Comparison of ENCODE assay signal across 8 cellular contexts in the genomic region with DNA sequence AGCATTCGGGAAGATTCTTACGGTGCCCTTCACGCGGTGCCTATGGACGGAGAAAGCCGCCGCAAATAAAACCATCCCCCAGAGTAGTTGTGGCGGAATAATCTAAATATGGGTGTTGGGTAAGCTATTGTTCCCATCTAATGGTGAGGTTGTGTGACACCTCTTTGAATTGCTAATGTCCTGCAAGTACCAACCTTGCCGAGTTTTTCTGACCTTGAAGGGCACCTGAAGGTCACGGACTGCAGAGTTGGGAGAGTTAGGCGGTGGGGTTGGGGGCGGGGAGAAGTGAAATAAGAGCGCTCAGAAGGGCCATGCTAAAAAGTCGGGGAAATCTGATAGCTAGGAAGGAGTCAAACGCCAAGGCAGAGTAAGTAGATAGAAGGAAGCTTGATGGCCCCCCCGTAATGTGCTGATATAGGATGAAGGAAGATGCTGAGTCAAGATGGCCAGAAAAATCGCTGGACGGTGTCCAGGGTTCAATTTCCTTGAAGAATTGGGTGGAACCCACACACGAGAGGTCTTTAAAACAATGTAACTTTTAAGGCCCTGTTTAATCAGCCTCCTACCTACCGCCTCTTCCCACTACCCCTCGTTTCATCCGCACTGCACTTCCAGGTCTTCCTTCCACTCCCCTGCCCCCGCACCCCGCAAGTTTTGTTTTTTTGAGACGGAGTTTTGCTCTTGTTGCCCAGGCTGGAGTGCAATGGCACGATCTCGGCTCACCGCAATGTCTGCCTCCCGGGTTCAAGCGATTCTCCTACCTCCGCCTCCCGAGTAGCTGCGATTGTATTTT. TPM values are rescaled to one million over a fixed set of nuclear protein-coding genes. Genes with fewer than 3 reads are reported as not detected.
DNase-seq lines count a peak whose midpoint lies in the region; ATAC-seq, FAIRE-seq and TF ChIP-seq lines count a peak whose summit lies in the region.

No MANE protein-coding gene starts in this region.

- H3K27ac ChIP-seq in HUES6 (ENCODE audit: low read depth, low read length) = peak overlapping the region; percentile 95

- H3K27ac Mint-ChIP-seq in activated CD8-positive, alpha-beta T cell treated with anti-CD3 and anti-CD28 coated beads, Interleukin-2, amount 10 ng/mL, durations not matched to agents 7 days and 5 days = peak overlapping the region; percentile 82

- no peak for TF ChIP-seq CTCF in fibroblast of villous mesenchyme (IDR thresholded peaks at IDR 0.05; ENCODE audit: insufficient read depth, low read depth, low read length)
- TF ChIP-seq CTCF in omental fat pad (IDR thresholded peaks at IDR 0.05) = no peak

- peaks cover 29% of the 10 kb centered on the region for H3K4me1 ChIP-seq in HUES6 (ENCODE audit: control insufficient read depth, insufficient read depth, low read length)

- peak; percentile 6 for ATAC-seq in activated CD8-positive, alpha-beta T cell treated with anti-CD3 and anti-CD28 coated beads, Interleukin-2, amount 10 ng/mL, durations not matched to agents 7 days and 5 days
- ATAC-seq in omental fat pad (ENCODE audit: low FRiP score) = peak; percentile 18
- ATAC-seq in HG03175 (IDR thresholded peaks at IDR 0.05; ENCODE audit: unreplicated experiment) = no peak

- CTCF ChIA-PET in activated CD8-positive, alpha-beta T cell treated with anti-CD3 and anti-CD28 coated beads, Interleukin-2, amount 10 ng/mL, durations not matched to agents 7 days and 5 days (lab: Charles Lee) = no interaction called here

- peak overlapping the region; percentile 97 for H3K9ac ChIP-seq in HUES6 (ENCODE audit: low read length)

- H3K27me3 Mint-ChIP-seq in activated CD8-positive, alpha-beta T cell treated with anti-CD3 and anti-CD28 coated beads, Interleukin-2, amount 10 ng/mL, durations not matched to agents 7 days and 5 days (ENCODE audit: low read depth) = no peaks in the 10 kb centered on the region

- POLR2A ChIA-PET in activated CD8-positive, alpha-beta T cell treated with anti-CD3 and anti-CD28 coated beads, Interleukin-2, amount 10 ng/mL, durations not matched to agents 7 days and 5 days (lab: Charles Lee) = interaction anchor here (1.2 to 1.4 kb wide), 3 partner anchors 29 to 158 kb away, joined by 3 to 5 read pairs (median 4); no protein-coding TSS in a partner anchor

- no peaks in the 10 kb centered on the region for H3K9me3 Mint-ChIP-seq in activated CD8-positive, alpha-beta T cell treated with anti-CD3 and anti-CD28 coated beads, Interleukin-2, amount 10 ng/mL, durations not matched to agents 7 days and 5 days (ENCODE audit: insufficient read depth)

- H3K4me3 ChIP-seq in HUES6 (ENCODE audit: low read depth, low read length) = peak overlapping the region; percentile 99
- H3K4me3 ChIP-seq in fibroblast of villous mesenchyme (ENCODE audit: low read depth, low read length) = peak overlapping the region; percentile 82

- H3K27me3 ChIP-seq in HUES6 (ENCODE audit: control insufficient read depth, insufficient read depth, low read length) = no peaks in the 10 kb centered on the region

- H3K9me3 ChIP-seq in HUES6 (ENCODE audit: control insufficient read depth, insufficient read depth, low read depth, low read length) = no peaks in the 10 kb centered on the region

- H3K36me3 ChIP-seq in HUES6 (ENCODE audit: control insufficient read depth, insufficient read depth, low read length) = no peaks in the 10 kb centered on the region

- peak overlapping the region; percentile 77 for H3K4me3 Mint-ChIP-seq in activated CD8-positive, alpha-beta T cell treated with anti-CD3 and anti-CD28 coated beads, Interleukin-2, amount 10 ng/mL, durations not matched to agents 7 days and 5 days

- H3K4me1 Mint-ChIP-seq in activated CD8-positive, alpha-beta T cell treated with anti-CD3 and anti-CD28 coated beads, Interleukin-2, amount 10 ng/mL, durations not matched to agents 7 days and 5 days (ENCODE audit: low read depth) = peaks cover 40% of the 10 kb centered on the region

- peak; percentile 68 for FAIRE-seq in GM19239 (lab: Jason Lieb, UNC)

- peaks cover 5% of the 10 kb centered on the region for H3K36me3 Mint-ChIP-seq in activated CD8-positive, alpha-beta T cell treated with anti-CD3 and anti-CD28 coated beads, Interleukin-2, amount 10 ng/mL, durations not matched to agents 7 days and 5 days (ENCODE audit: low read depth)

- DNase-seq in COR-L47 (lab: John Stamatoyannopoulos, UW) (peak; percentile 50), GM19239 (ENCODE audit: insufficient read length, low spot score) (peak; percentile 17), fibroblast of villous mesenchyme (ENCODE audit: low read depth) (peak; percentile 17), omental fat pad (ENCODE audit: low spot score) (peak; percentile 25), NCI-H345 treated with DMSO at 0.1 percent for 48 hours (lab: John Stamatoyannopoulos, UW; ENCODE audit: unreplicated experiment) (no peak)
- peak; percentile 36 for DNase-seq in activated CD8-positive, alpha-beta T cell treated with anti-CD3 and anti-CD28 coated beads, Interleukin-2, amount 10 ng/mL, durations not matched to agents 7 days and 5 days

RNA-seq across cellular contexts. Expression of a gene that starts 0.6 kb away (rescaled TPM):
- under 1 TPM; 0.34 to 0.76 TPM for total RNA-seq in activated CD8-positive, alpha-beta T cell treated with anti-CD3 and anti-CD28 coated beads, Interleukin-2, amount 10 ng/mL, durations not matched to agents 7 days and 5 days
- total RNA-seq in fibroblast of villous mesenchyme (1.3 and 2.9 TPM in 2 replicates), omental fat pad (1 to 10 TPM; 2.9 to 7.8 (median 5.9) TPM)

RNA-seq across cellular contexts. Expression of a gene that starts 0.7 kb away (rescaled TPM):
- total RNA-seq in activated CD8-positive, alpha-beta T cell treated with anti-CD3 and anti-CD28 coated beads, Interleukin-2, amount 10 ng/mL, durations not matched to agents 7 days and 5 days = 10 to 100 TPM; 25.7 to 26.0 TPM
- total RNA-seq in fibroblast of villous mesenchyme = 26.4 and 32.0 TPM in 2 replicates
- total RNA-seq in omental fat pad = 10 to 100 TPM; 17.7 to 24.9 (median 23.4) TPM
